Comparison of ENCODE assay signal across 18 cellular contexts in the genomic region with DNA sequence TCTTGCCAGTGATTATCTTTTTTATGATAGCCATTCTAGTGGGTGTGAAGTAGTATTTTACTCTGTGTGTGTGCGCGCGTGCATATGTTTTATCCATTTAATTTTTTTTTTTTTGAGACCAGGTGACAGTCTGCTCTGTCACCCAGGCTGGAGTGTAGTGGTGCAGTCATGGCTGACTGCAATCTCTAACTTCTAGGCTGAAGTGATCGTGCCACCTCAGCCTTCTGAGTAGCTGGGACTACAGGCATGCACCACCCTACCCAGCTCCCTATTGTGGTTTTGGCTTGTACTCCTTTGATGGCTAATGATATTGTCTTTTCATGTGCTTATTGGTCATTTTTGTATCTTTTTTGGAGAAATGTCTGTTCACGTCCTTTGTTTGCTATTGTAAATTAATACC. TPM values are rescaled to one million over a fixed set of nuclear protein-coding genes. Genes with fewer than 3 reads are reported as not detected.
DNase-seq lines count a peak whose midpoint lies in the region; ATAC-seq, FAIRE-seq and TF ChIP-seq lines count a peak whose summit lies in the region.
"Had no signal": no experiment of that assay in that cellular context is flagged by ENCODE, and none has a peak within 500 bp of the region (broad histone marks: within the 10 kb centered on the region; RNA-seq: fewer than 3 reads in every experiment).

No MANE protein-coding gene starts in this region.

- intact Hi-C loops in activated naive CD4-positive, alpha-beta T cell treated with anti-CD3 and anti-CD28 coated beads for 36 hours (cut with micrococcal nuclease), result no loop called here
- intact Hi-C loops in ovary (cut with DNase I), result no loop called here
- intact Hi-C loops in Caco-2 (cut with micrococcal nuclease; ENCODE audit: unreplicated experiment), result no loop called here

- no peaks in the 10 kb centered on the region for H3K27me3 Mint-ChIP-seq in activated naive CD4-positive, alpha-beta T cell treated with anti-CD3 and anti-CD28 coated beads, Interleukin-2, amount 10 ng/mL, durations not matched to agents 7 days and 5 days
- H3K27me3 Mint-ChIP-seq in activated naive CD4-positive, alpha-beta T cell treated with anti-CD3 and anti-CD28 coated beads for 36 hours (ENCODE audit: low read depth), result no peaks in the 10 kb centered on the region
- no peaks in the 10 kb centered on the region for H3K27me3 Mint-ChIP-seq in Caco-2 (ENCODE audit: insufficient read depth, unreplicated experiment)

- H3K4me1 Mint-ChIP-seq in activated naive CD4-positive, alpha-beta T cell treated with anti-CD3 and anti-CD28 coated beads, Interleukin-2, amount 10 ng/mL, durations not matched to agents 7 days and 5 days, result peaks cover 8% of the 10 kb centered on the region
- peaks cover 14% of the 10 kb centered on the region for H3K4me1 Mint-ChIP-seq in activated naive CD4-positive, alpha-beta T cell treated with anti-CD3 and anti-CD28 coated beads for 36 hours (ENCODE audit: low read depth)
- peaks cover 25% of the 10 kb centered on the region for H3K4me1 Mint-ChIP-seq in Caco-2 (ENCODE audit: low read depth, unreplicated experiment)

- H3K4me3 Mint-ChIP-seq in activated naive CD4-positive, alpha-beta T cell treated with anti-CD3 and anti-CD28 coated beads, Interleukin-2, amount 10 ng/mL, durations not matched to agents 7 days and 5 days, result no peak overlapping the region
- no peak overlapping the region for H3K4me3 Mint-ChIP-seq in activated naive CD4-positive, alpha-beta T cell treated with anti-CD3 and anti-CD28 coated beads for 36 hours
- H3K4me3 Mint-ChIP-seq in Caco-2 (ENCODE audit: unreplicated experiment), result no peak overlapping the region
- H3K4me3 Mint-ChIP-seq: GM23338 had no signal

- H3K9me3 ChIP-seq in ovary, result no peaks in the 10 kb centered on the region
- no peaks in the 10 kb centered on the region for H3K9me3 ChIP-seq in Caco-2
- H3K9me3 ChIP-seq: A549; BLaER1 treated with 17β-estradiol and CSF1 and Interleukin-3, amounts not matched to agents 10 nM and 100 nM had no signal

- peak; percentile 20 for ATAC-seq in left lobe of liver
- ATAC-seq: A549, GM23338 had no signal

- H3K4me1 ChIP-seq in ovary (ENCODE audit: insufficient read depth), result peaks cover 2% of the 10 kb centered on the region
- no peaks in the 10 kb centered on the region; the same call in 1 of the 2 replicates for H3K4me1 ChIP-seq in Caco-2

- no peak overlapping the region for H3K27ac ChIP-seq in ovary
- H3K27ac ChIP-seq: BLaER1 treated with 17β-estradiol and CSF1 and Interleukin-3, amounts not matched to agents 10 nM and 100 nM; SK-N-MC had no signal

- H3K4me3 ChIP-seq in ovary (no peak overlapping the region), Caco-2 (ENCODE audit: low read depth, low read length) (no peak overlapping the region)
- H3K4me3 ChIP-seq: A549; BLaER1 treated with 17β-estradiol and CSF1 and Interleukin-3, amounts not matched to agents 10 nM and 100 nM; GM23338; PC-9; SK-N-MC had no signal

- CTCF ChIA-PET in activated naive CD4-positive, alpha-beta T cell treated with anti-CD3 and anti-CD28 coated beads, Interleukin-2, amount 10 ng/mL, durations not matched to agents 7 days and 5 days (lab: Charles Lee), result no interaction called here
- CTCF ChIA-PET in activated naive CD4-positive, alpha-beta T cell treated with anti-CD3 and anti-CD28 coated beads for 36 hours (lab: Charles Lee), result no interaction called here
- CTCF ChIA-PET in Caco-2 (lab: Charles Lee), result interaction anchor here (0.7 to 2.7 kb wide), 3 partner anchors 10 to 361 kb away, joined by 3 to 10 read pairs (median 4); no protein-coding TSS in a partner anchor

- peaks cover 44% of the 10 kb centered on the region for H3K36me3 Mint-ChIP-seq in activated naive CD4-positive, alpha-beta T cell treated with anti-CD3 and anti-CD28 coated beads, Interleukin-2, amount 10 ng/mL, durations not matched to agents 7 days and 5 days
- H3K36me3 Mint-ChIP-seq in activated naive CD4-positive, alpha-beta T cell treated with anti-CD3 and anti-CD28 coated beads for 36 hours (ENCODE audit: low read depth), result peaks cover 8% of the 10 kb centered on the region
- H3K36me3 Mint-ChIP-seq in Caco-2 (ENCODE audit: insufficient read depth, unreplicated experiment), result peaks cover 85% of the 10 kb centered on the region

- DNase-seq in activated naive CD4-positive, alpha-beta T cell treated with anti-CD3 and anti-CD28 coated beads, Interleukin-2, amount 10 ng/mL, durations not matched to agents 7 days and 5 days, result no peak
- no peak for DNase-seq in activated naive CD4-positive, alpha-beta T cell treated with anti-CD3 and anti-CD28 coated beads for 36 hours
- DNase-seq in DMS79 (lab: John Stamatoyannopoulos, UW) (peak; percentile 50), RCC 7860 (ENCODE audit: low spot score) (peak; percentile 45), left lobe of liver (ENCODE audit: low spot score) (no peak), ovary (no peak), Caco-2 (no peak)
- DNase-seq: DMS153, MV-4-11, NCI-H2029 treated with DMSO at 0.1 percent for 48 hours, NCI-H2171 treated with DMSO at 0.1 percent for 48 hours, NCI-H446 treated with DMSO at 0.1 percent for 48 hours, NCI-H82, PC-9 had no signal

- FAIRE-seq in RCC 7860 (lab: Jason Lieb, UNC), result peak; percentile 90
- FAIRE-seq: A549 had no signal

- TF ChIP-seq CTCF in ovary (IDR thresholded peaks at IDR 0.05), result no peak
- TF ChIP-seq CTCF in Caco-2 (IDR thresholded peaks at IDR 0.05; ENCODE audit: insufficient read depth in 1 of 2, low read depth in 1 of 2, low read length in 1 of 2, severe bottlenecking in 1 of 2, unreplicated experiment in 1 of 2), result no peak

- POLR2A ChIA-PET in Caco-2 (lab: Charles Lee), result no interaction called here

- TF ChIP-seq EP300 in ovary (IDR thresholded peaks at IDR 0.05), result no peak

- no peak for TF ChIP-seq POLR2A in ovary (IDR thresholded peaks at IDR 0.05)

- 90 to 95% (median 94%) methylated on average over 5 of the region's 5 CpGs for WGBS in ovary, 3 donors

- no TSS peak for BruUV-seq in Caco-2 (replicated peaks; lab: Mats Ljungman, UMichigan)

- H3K9me3 Mint-ChIP-seq in activated naive CD4-positive, alpha-beta T cell treated with anti-CD3 and anti-CD28 coated beads, Interleukin-2, amount 10 ng/mL, durations not matched to agents 7 days and 5 days, result no peaks in the 10 kb centered on the region
- no peaks in the 10 kb centered on the region for H3K9me3 Mint-ChIP-seq in activated naive CD4-positive, alpha-beta T cell treated with anti-CD3 and anti-CD28 coated beads for 36 hours
- H3K9me3 Mint-ChIP-seq in Caco-2 (ENCODE audit: unreplicated experiment), result no peaks in the 10 kb centered on the region
- H3K9me3 Mint-ChIP-seq: GM23338 had no signal

- no peaks in the 10 kb centered on the region for H3K36me3 ChIP-seq in ovary
- 0 out of 2 replicates have a peak, but pooled peaks cover 6% of the 10 kb centered on the region for H3K36me3 ChIP-seq in Caco-2 (ENCODE audit: control insufficient read depth, insufficient read depth, low read length)

- H3K27me3 ChIP-seq in ovary (no peaks in the 10 kb centered on the region), Caco-2 (replicated peaks; ENCODE audit: control insufficient read depth, insufficient read depth, low read length) (no peaks in the 10 kb centered on the region)
- H3K27me3 ChIP-seq: BLaER1 treated with 17β-estradiol and CSF1 and Interleukin-3, amounts not matched to agents 10 nM and 100 nM had no signal

- H3K27ac Mint-ChIP-seq in activated naive CD4-positive, alpha-beta T cell treated with anti-CD3 and anti-CD28 coated beads, Interleukin-2, amount 10 ng/mL, durations not matched to agents 7 days and 5 days, result peak overlapping the region; percentile 3
- H3K27ac Mint-ChIP-seq in activated naive CD4-positive, alpha-beta T cell treated with anti-CD3 and anti-CD28 coated beads for 36 hours, result no peak overlapping the region
- H3K27ac Mint-ChIP-seq in Caco-2 (ENCODE audit: unreplicated experiment), result no peak overlapping the region
- H3K27ac Mint-ChIP-seq: GM23338 had no signal

RNA-seq across cellular contexts. Expression of a gene that starts 33.3 kb away (rescaled TPM):
- total RNA-seq in activated naive CD4-positive, alpha-beta T cell treated with anti-CD3 and anti-CD28 coated beads for 36 hours, result 10 to 100 TPM; 35.3 to 40.0 TPM
- total RNA-seq in left lobe of liver, result 45.6 TPM
- 10 to 100 TPM; 39.2 to 65.8 (median 53.7) TPM for total RNA-seq in ovary
- 10 to 100 TPM; 14.0 to 24.0 TPM for polyA plus RNA-seq in ovary
- 135 and 138 TPM in 2 replicates for total RNA-seq in Caco-2 (2022)

Comparison
In these comparisons a context has a peak if more than half of its experiments do, and no peak if none do; other contexts are left out.
1. DNase-seq: peak in DMS79 (single experiment) and RCC 7860 (single experiment); none in activated naive CD4-positive, alpha-beta T cell treated with anti-CD3 and anti-CD28 coated beads, Interleukin-2, amount 10 ng/mL, durations not matched to agents 7 days and 5 days (single experiment), activated naive CD4-positive, alpha-beta T cell treated with anti-CD3 and anti-CD28 coated beads for 36 hours (single experiment), left lobe of liver (single experiment), ovary (0 of 5) and Caco-2 (0 of 2).